In genomic region chr10:6228647-6229046, GRCh38 we compare ENCODE assay signal across 1 cellular context.
TF ChIP-seq lines count a peak whose summit lies in the region.

No MANE protein-coding gene starts in this region.

TF ChIP-seq in HepG2, 621 proteins besides CTCF, POLR2A, EP300 and RAD21:
- no peak for TF ChIP-seq MED8 (CRISPR knock-in tag; IDR thresholded peaks at IDR 0.05; ENCODE audit: insufficient replicate concordance)
- TF ChIP-seq SALL1 (CRISPR knock-in tag; IDR thresholded peaks at IDR 0.05): no peak
- TF ChIP-seq FIP1L1 (IDR thresholded peaks at IDR 0.05; ENCODE audit: borderline replicate concordance, insufficient read depth, low read depth, low read length): no peak
- no peak for TF ChIP-seq KMT2B (CRISPR knock-in tag; IDR thresholded peaks at IDR 0.05)
- TF ChIP-seq FOXK1 (CRISPR knock-in tag; IDR thresholded peaks at IDR 0.05; ENCODE audit: borderline replicate concordance, low read depth): no peak
- TF ChIP-seq HNRNPLL (IDR thresholded peaks at IDR 0.05; ENCODE audit: low read depth, low read length, poor library complexity, severe bottlenecking): no peak
- TF ChIP-seq GATA4 (IDR thresholded peaks at IDR 0.05; ENCODE audit: borderline replicate concordance, low read depth): no peak
- TF ChIP-seq ZNF878 (CRISPR knock-in tag; IDR thresholded peaks at IDR 0.05): no peak
- TF ChIP-seq NR0B2 (CRISPR knock-in tag; IDR thresholded peaks at IDR 0.05): no peak
- TF ChIP-seq ZNF879 (CRISPR knock-in tag; IDR thresholded peaks at IDR 0.05): no peak
- TF ChIP-seq MLX (CRISPR knock-in tag; IDR thresholded peaks at IDR 0.05): no peak
- no peak for TF ChIP-seq ZNF124 (CRISPR knock-in tag; IDR thresholded peaks at IDR 0.05)
- no peak for TF ChIP-seq SMAD1 (CRISPR knock-in tag; IDR thresholded peaks at IDR 0.05; ENCODE audit: borderline replicate concordance, low read depth)
- no peak for TF ChIP-seq SOX13 (IDR thresholded peaks at IDR 0.05)
- TF ChIP-seq SOX13 (CRISPR knock-in tag; conservative IDR thresholded peaks at IDR 0.05 in 1 of 2, IDR thresholded peaks at IDR 0.05 in 1 of 2): no peak
- TF ChIP-seq ZNF776 (CRISPR knock-in tag; IDR thresholded peaks at IDR 0.05): no peak
- no peak for TF ChIP-seq BCL6 (CRISPR knock-in tag; IDR thresholded peaks at IDR 0.05)
- no peak for TF ChIP-seq RFX3 (CRISPR knock-in tag; IDR thresholded peaks at IDR 0.05)
